ENCODE assay signal across 17 cellular contexts in genomic region chr2:182365855-182366254, GRCh38.
A peak's percentile ranks its signal among the peaks of the same experiment; 100 is the strongest.
DNase-seq lines count a peak whose midpoint lies in the region; ATAC-seq, FAIRE-seq and TF ChIP-seq lines count a peak whose summit lies in the region.
"Had no signal": no experiment of that assay in that cellular context is flagged by ENCODE, and none has a peak within 500 bp of the region (broad histone marks: within the 10 kb centered on the region; RNA-seq: fewer than 3 reads in every experiment).

No MANE protein-coding gene starts in this region.

- no peak for TF ChIP-seq CTCF in HepG2 (CRISPR knock-in tag; IDR thresholded peaks at IDR 0.05)
- no peak for TF ChIP-seq CTCF in right lobe of liver (IDR thresholded peaks at IDR 0.05)
- TF ChIP-seq CTCF in sigmoid colon (IDR thresholded peaks at IDR 0.05): no peak
- TF ChIP-seq CTCF in vagina (IDR thresholded peaks at IDR 0.05): no peak

- in situ Hi-C loops in HepG2 (cut with HindIII; ENCODE audit: extremely low pct_ligation_motif_present, low pct_unique_long_range_greater_than_20kb): no loop called here

- H4K20me1 ChIP-seq in HepG2 (ENCODE audit: insufficient read depth, low read length): no peaks in the 10 kb centered on the region
- H4K20me1 ChIP-seq: BLaER1 treated with 17β-estradiol and CSF1 and Interleukin-3, amounts not matched to agents 10 nM and 100 nM had no signal

- H3K4me1 ChIP-seq in HepG2 (ENCODE audit: insufficient read depth, low read length) (no peaks in the 10 kb centered on the region), right lobe of liver (no peaks in the 10 kb centered on the region), endocrine pancreas (ENCODE audit: control insufficient read depth, insufficient read depth, low read length) (peaks cover 15% of the 10 kb centered on the region), sigmoid colon (peaks cover 0 to 6% (median under 1%) of the 10 kb centered on the region in 4 donors), vagina (peaks cover 21% of the 10 kb centered on the region)
- H3K4me1 ChIP-seq: BLaER1 treated with 17β-estradiol and CSF1 and Interleukin-3, amounts not matched to agents 10 nM and 100 nM had no signal

- CTCF ChIA-PET in HepG2 (lab: Yijun Ruan, JAX; ENCODE audit: low intra/inter-chr PET ratio, low total read pairs): no interaction called here

- H3K4me3 ChIP-seq in HepG2 (replicated peaks in 1 of 3; ENCODE audit: insufficient read depth in 1 of 3, low read depth in 2 of 3, low read length in 3 of 3) (no peak overlapping the region), right lobe of liver (no peak overlapping the region), endocrine pancreas (ENCODE audit: control insufficient read depth, insufficient read depth, low read length) (peak overlapping the region; percentile 70), sigmoid colon (no peak overlapping the region), vagina (no peak overlapping the region)
- H3K4me3 ChIP-seq: BLaER1 treated with 17β-estradiol and CSF1 and Interleukin-3, amounts not matched to agents 10 nM and 100 nM; SK-N-MC had no signal

- TF ChIP-seq POLR2A in HepG2 (IDR thresholded peaks at IDR 0.05; ENCODE audit: insufficient read depth in 1 of 2, low read depth in 2 of 2, low read length in 2 of 2) (no peak), right lobe of liver (IDR thresholded peaks at IDR 0.05) (no peak), sigmoid colon (IDR thresholded peaks at IDR 0.05) (no peak), vagina (IDR thresholded peaks at IDR 0.05) (no peak)

- no peaks in the 10 kb centered on the region for H3K79me2 ChIP-seq in HepG2 (ENCODE audit: insufficient read depth, low read length)

- no peak for FAIRE-seq in HepG2 (lab: Jason Lieb, UNC)
- FAIRE-seq: GM12891, HTR-8/SVneo had no signal

- DNase-seq in HepG2 (ENCODE audit: low spot score) (no peak), right lobe of liver (no peak), sigmoid colon (no peak), vagina (ENCODE audit: extremely low spot score in 2 of 2) (no peak), sciatic nerve (ENCODE audit: low spot score) (no peak)
- no peak for DNase-seq in stimulated activated CD4-positive, alpha-beta T cell treated with anti-CD3 and anti-CD28 coated beads, Interleukin-2, amount 100 ng/mL, for 48 hours
- DNase-seq: CD8-positive, alpha-beta T cell; GOT3; MV-4-11; NK-92 treated with Interleukin-12 subunit alpha and Interleukin-12 subunit beta, amount 100 ng/mL, for 24 hours had no signal

- ATAC-seq in HepG2: no peak
- ATAC-seq in right lobe of liver: no peak
- no peak for ATAC-seq in sciatic nerve
- no peak for ATAC-seq in HG03442 (IDR thresholded peaks at IDR 0.05; ENCODE audit: unreplicated experiment)
- ATAC-seq: CD8-positive, alpha-beta T cell had no signal

- H3K36me3 ChIP-seq in HepG2 (replicated peaks in 1 of 2; ENCODE audit: control insufficient read depth in 1 of 2, insufficient read depth in 2 of 2, low read length in 2 of 2) (no peaks in the 10 kb centered on the region), right lobe of liver (no peaks in the 10 kb centered on the region), endocrine pancreas (ENCODE audit: control insufficient read depth, insufficient read depth, low read length) (no peaks in the 10 kb centered on the region), sigmoid colon (no peaks in the 10 kb centered on the region), vagina (no peaks in the 10 kb centered on the region)
- H3K36me3 ChIP-seq: BLaER1 treated with 17β-estradiol and CSF1 and Interleukin-3, amounts not matched to agents 10 nM and 100 nM had no signal

- TF ChIP-seq RAD21 in HepG2 (CRISPR knock-in tag; IDR thresholded peaks at IDR 0.05): no peak

- no TSS peak for BruUV-seq in HepG2 (replicated peaks; lab: Mats Ljungman, UMichigan)

- H2AFZ ChIP-seq in HepG2 (ENCODE audit: low read length): no peak overlapping the region

- no peak overlapping the region for H3K4me2 ChIP-seq in HepG2 (ENCODE audit: low read depth, low read length)
- H3K4me2 ChIP-seq: BLaER1 treated with 17β-estradiol and CSF1 and Interleukin-3, amounts not matched to agents 10 nM and 100 nM had no signal

- intact Hi-C loops in HepG2 (cut with micrococcal nuclease; ENCODE audit: unreplicated experiment): no loop called here
- intact Hi-C loops in right lobe of liver (cut with DNase I): no loop called here
- intact Hi-C loops in sigmoid colon (cut with DNase I): loop anchor here (5.0 kb wide), 1 partner anchor 56 kb away; no protein-coding TSS in a partner anchor
- intact Hi-C loops in vagina (cut with DNase I): no loop called here
- intact Hi-C loops in sciatic nerve (cut with DNase I): no loop called here

- TF ChIP-seq EP300 in HepG2 (IDR thresholded peaks at IDR 0.05; ENCODE audit: low read depth in 2 of 2, low read length in 2 of 2): no peak
- TF ChIP-seq EP300 in HepG2 (CRISPR knock-in tag; IDR thresholded peaks at IDR 0.05; ENCODE audit: borderline replicate concordance): no peak
- no peak for TF ChIP-seq EP300 in sigmoid colon (IDR thresholded peaks at IDR 0.05)

- H3K9me3 ChIP-seq in HepG2 (ENCODE audit: low read length): no peaks in the 10 kb centered on the region
- H3K9me3 ChIP-seq in right lobe of liver: no peaks in the 10 kb centered on the region
- H3K9me3 ChIP-seq in endocrine pancreas (ENCODE audit: control insufficient read depth, low read length): no peaks in the 10 kb centered on the region
- H3K9me3 ChIP-seq in sigmoid colon: no peaks in the 10 kb centered on the region
- no peaks in the 10 kb centered on the region for H3K9me3 ChIP-seq in vagina
- H3K9me3 ChIP-seq: BLaER1 treated with 17β-estradiol and CSF1 and Interleukin-3, amounts not matched to agents 10 nM and 100 nM had no signal

- POLR2A ChIA-PET in HepG2 (lab: Yijun Ruan, JAX): no interaction called here

- no peaks in the 10 kb centered on the region for H3K27me3 ChIP-seq in HepG2 (ENCODE audit: control insufficient read depth in 1 of 2, insufficient read depth in 2 of 2, low read length in 2 of 2)
- no peaks in the 10 kb centered on the region for H3K27me3 ChIP-seq in right lobe of liver
- no peaks in the 10 kb centered on the region for H3K27me3 ChIP-seq in endocrine pancreas (ENCODE audit: control insufficient read depth, insufficient read depth, low read length)
- H3K27me3 ChIP-seq in sigmoid colon: no peaks in the 10 kb centered on the region
- no peaks in the 10 kb centered on the region for H3K27me3 ChIP-seq in vagina
- H3K27me3 ChIP-seq: BLaER1 treated with 17β-estradiol and CSF1 and Interleukin-3, amounts not matched to agents 10 nM and 100 nM had no signal

- no peak overlapping the region for H3K27ac ChIP-seq in HepG2 (ENCODE audit: extremely low read length, insufficient read depth, low read length)
- H3K27ac ChIP-seq in right lobe of liver: no peak overlapping the region
- peak overlapping the region in 3 of 4 donors; percentile 40 to 64 (median 61) for H3K27ac ChIP-seq in sigmoid colon
- H3K27ac ChIP-seq in vagina: peak overlapping the region; percentile 57
- H3K27ac ChIP-seq: BLaER1 treated with 17β-estradiol and CSF1 and Interleukin-3, amounts not matched to agents 10 nM and 100 nM; RWPE1; SK-N-MC had no signal

- WGBS in HepG2 (ENCODE audit: low lambda C conversion rate): under 1% methylated on average over 3 of the region's 3 CpGs
- 15% methylated on average over 3 of the region's 3 CpGs for WGBS in right lobe of liver (ENCODE audit: insufficient coverage, low coverage, low lambda C conversion rate, missing lambda C conversion rate)
- WGBS in sigmoid colon, 2 donors: 64 to 71% methylated on average over 3 of the region's 3 CpGs

- H3K9ac ChIP-seq in HepG2 (ENCODE audit: insufficient read depth, low read depth, low read length) (no peak overlapping the region), endocrine pancreas (ENCODE audit: control insufficient read depth, insufficient read depth, low read length) (no peak overlapping the region)
- H3K9ac ChIP-seq: BLaER1 treated with 17β-estradiol and CSF1 and Interleukin-3, amounts not matched to agents 10 nM and 100 nM had no signal

TF ChIP-seq in HepG2, 621 proteins besides CTCF, POLR2A, EP300 and RAD21:
- TF ChIP-seq TBL1XR1 (IDR thresholded peaks at IDR 0.05; ENCODE audit: borderline replicate concordance, low read length, partially characterized antibody) (no peak), CREB1 (IDR thresholded peaks at IDR 0.05) (peak; percentile 75), CREB1 (CRISPR knock-in tag; IDR thresholded peaks at IDR 0.05) (no peak), ZNF274 (CRISPR knock-in tag; IDR thresholded peaks at IDR 0.05) (no peak), HNRNPK (IDR thresholded peaks at IDR 0.05; ENCODE audit: low read depth, low read length, poor library complexity, severe bottlenecking) (no peak), ZNF782 (CRISPR knock-in tag; IDR thresholded peaks at IDR 0.05; ENCODE audit: borderline replicate concordance) (no peak), THAP8 (CRISPR knock-in tag; IDR thresholded peaks at IDR 0.05; ENCODE audit: borderline replicate concordance) (no peak), STAT5B (CRISPR knock-in tag; IDR thresholded peaks at IDR 0.05) (no peak), HHEX (CRISPR knock-in tag; IDR thresholded peaks at IDR 0.05) (no peak), NONO (IDR thresholded peaks at IDR 0.05) (no peak), NONO (CRISPR knock-in tag; conservative IDR thresholded peaks at IDR 0.05) (no peak)

Comparison
In these comparisons a context has a peak if more than half of its experiments do, and no peak if none do; other contexts are left out.
1. H3K27ac ChIP-seq: peak in sigmoid colon (3 of 4) and vagina (single experiment); none in HepG2 (single experiment) and right lobe of liver (0 of 3).